Comparison of ENCODE assay signal across 9 cellular contexts in genomic region chr1:9690440-9691107, GRCh38. TPM values are rescaled to one million over a fixed set of nuclear protein-coding genes. Genes with fewer than 3 reads are reported as not detected.
DNase-seq lines count a peak whose midpoint lies in the region; ATAC-seq, FAIRE-seq and TF ChIP-seq lines count a peak whose summit lies in the region.
"Had no signal": no experiment of that assay in that cellular context is flagged by ENCODE, and none has a peak within 500 bp of the region (broad histone marks: within the 10 kb centered on the region; RNA-seq: fewer than 3 reads in every experiment).

No MANE protein-coding gene starts in this region.

- CTCF ChIA-PET in activated naive CD4-positive, alpha-beta T cell treated with anti-CD3 and anti-CD28 coated beads, Interleukin-2, amount 10 ng/mL, durations not matched to agents 7 days and 5 days (lab: Charles Lee) = interaction anchor here (0.7 to 0.9 kb wide), 3 partner anchors 8 to 172 kb away, joined by 3 read pairs; no protein-coding TSS in a partner anchor

- H3K4me1 ChIP-seq in lower lobe of right lung (peaks cover 39% of the 10 kb centered on the region), thyroid gland (peaks cover 13 to 33% of the 10 kb centered on the region in 2 donors)

- no peak for FAIRE-seq in GM19239 (lab: Jason Lieb, UNC)

- in situ Hi-C loops in brain microvascular endothelial cell (cut with HindIII; ENCODE audit: low pct_ligation_motif_present, low sequenced_read_pairs) = no loop called here

- H3K27ac ChIP-seq in brain microvascular endothelial cell (no peak overlapping the region), lower lobe of right lung (peak overlapping the region; percentile 69), thyroid gland (peak overlapping the region in 2 of 3 donors; percentile 34 to 85)

- H3K36me3 Mint-ChIP-seq in activated naive CD4-positive, alpha-beta T cell treated with anti-CD3 and anti-CD28 coated beads, Interleukin-2, amount 10 ng/mL, durations not matched to agents 7 days and 5 days = peaks cover 47% of the 10 kb centered on the region

- WGBS in thyroid gland, 2 donors = 66 to 76% methylated on average over 14 of the region's 14 CpGs

- ATAC-seq in lower lobe of right lung = no peak

- no peak for TF ChIP-seq CTCF in brain microvascular endothelial cell (IDR thresholded peaks at IDR 0.05; ENCODE audit: low read depth, low read length, missing control alignments)
- no peak for TF ChIP-seq CTCF in lower lobe of right lung (IDR thresholded peaks at IDR 0.05)
- TF ChIP-seq CTCF in thyroid gland (IDR thresholded peaks at IDR 0.05) = no peak

- H3K27ac Mint-ChIP-seq in activated naive CD4-positive, alpha-beta T cell treated with anti-CD3 and anti-CD28 coated beads, Interleukin-2, amount 10 ng/mL, durations not matched to agents 7 days and 5 days = peak overlapping the region; percentile 80

- no peaks in the 10 kb centered on the region for H3K27me3 Mint-ChIP-seq in activated naive CD4-positive, alpha-beta T cell treated with anti-CD3 and anti-CD28 coated beads, Interleukin-2, amount 10 ng/mL, durations not matched to agents 7 days and 5 days

- no peak for TF ChIP-seq POLR2A in thyroid gland (IDR thresholded peaks at IDR 0.05)

- H3K27me3 ChIP-seq in brain microvascular endothelial cell (replicated peaks) (no peaks in the 10 kb centered on the region), lower lobe of right lung (ENCODE audit: low read depth) (no peaks in the 10 kb centered on the region), thyroid gland (no peaks in the 10 kb centered on the region)

- no peak for DNase-seq in activated naive CD4-positive, alpha-beta T cell treated with anti-CD3 and anti-CD28 coated beads, Interleukin-2, amount 10 ng/mL, durations not matched to agents 7 days and 5 days
- no peak for DNase-seq in activated naive CD4-positive, alpha-beta T cell (lab: John Stamatoyannopoulos, UW)
- DNase-seq in brain microvascular endothelial cell (no peak), lower lobe of right lung (no peak), thyroid gland (no peak), DMS53 treated with DMSO at 0.1 percent for 48 hours (lab: John Stamatoyannopoulos, UW; ENCODE audit: unreplicated experiment) (no peak), GM19239 (ENCODE audit: insufficient read length, low spot score) (no peak), NCI-H1436 treated with DMSO at 0.1 percent for 48 hours (lab: John Stamatoyannopoulos, UW) (no peak)
- DNase-seq: COR-L47 had no signal

- peak overlapping the region; percentile 66 for H3K4me3 ChIP-seq in brain microvascular endothelial cell (ENCODE audit: low read depth, low read length)
- peak overlapping the region; percentile 66 for H3K4me3 ChIP-seq in lower lobe of right lung
- peak overlapping the region in 1 of 3 donors; percentile 84 for H3K4me3 ChIP-seq in thyroid gland (replicated peaks in 1 of 3)

- H3K9me3 Mint-ChIP-seq in activated naive CD4-positive, alpha-beta T cell treated with anti-CD3 and anti-CD28 coated beads, Interleukin-2, amount 10 ng/mL, durations not matched to agents 7 days and 5 days = no peaks in the 10 kb centered on the region

- intact Hi-C loops in lower lobe of right lung (cut with DNase I) = no loop called here
- intact Hi-C loops in thyroid gland (cut with DNase I) = no loop called here

- no peaks in the 10 kb centered on the region for H3K9me3 ChIP-seq in lower lobe of right lung
- H3K9me3 ChIP-seq in thyroid gland = no peaks in the 10 kb centered on the region

- peaks cover 77% of the 10 kb centered on the region for H3K4me1 Mint-ChIP-seq in activated naive CD4-positive, alpha-beta T cell treated with anti-CD3 and anti-CD28 coated beads, Interleukin-2, amount 10 ng/mL, durations not matched to agents 7 days and 5 days

- H3K36me3 ChIP-seq in brain microvascular endothelial cell (replicated peaks) (no peaks in the 10 kb centered on the region), lower lobe of right lung (peaks cover 17% of the 10 kb centered on the region), thyroid gland (no peaks in the 10 kb centered on the region)

- peak overlapping the region; percentile 83 for H3K4me3 Mint-ChIP-seq in activated naive CD4-positive, alpha-beta T cell treated with anti-CD3 and anti-CD28 coated beads, Interleukin-2, amount 10 ng/mL, durations not matched to agents 7 days and 5 days

RNA-seq across cellular contexts. Expression of gene PIK3CD, which starts 39.0 kb away (rescaled TPM):
- total RNA-seq in lower lobe of right lung = 28.3 TPM
- total RNA-seq in thyroid gland = 1 to 10 TPM; 5.9 to 9.5 (median 7.7) TPM
